In the genomic region with DNA sequence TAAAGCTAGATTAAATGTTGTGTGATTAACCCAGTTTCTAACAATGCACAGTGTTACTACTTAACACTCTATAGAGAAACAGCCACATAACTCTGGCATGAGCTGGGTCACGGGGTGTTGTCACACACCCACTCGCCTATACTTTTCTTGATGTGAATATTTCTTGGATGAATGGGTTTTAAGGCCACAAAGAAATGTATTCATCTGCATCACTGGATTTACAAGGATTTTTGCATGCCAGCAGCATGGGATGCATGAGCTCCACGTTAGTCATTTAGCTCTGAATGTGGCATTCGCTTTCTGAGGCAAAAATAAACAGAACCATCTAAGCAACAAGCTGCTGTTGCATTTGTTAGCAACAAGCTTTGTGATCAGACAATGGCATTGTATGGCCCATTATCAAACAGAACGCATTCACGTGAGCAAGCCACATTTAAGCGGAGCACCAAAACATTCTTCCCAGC, we compare ENCODE assay signal across 8 cellular contexts.
DNase-seq lines count a peak whose midpoint lies in the region; ATAC-seq and TF ChIP-seq lines count a peak whose summit lies in the region.

No MANE protein-coding gene starts in this region.

- DNase-seq in GM04504 (ENCODE audit: low read depth): peak; percentile 93
- peak; percentile 54 for DNase-seq in NCI-H69 (lab: John Stamatoyannopoulos, UW)
- DNase-seq in epidermal melanocyte (ENCODE audit: insufficient read length, low spot score): peak; percentile 70
- peak; percentile 89 for DNase-seq in osteoblast (ENCODE audit: insufficient read length, low spot score, missing footprints)
- no peak for DNase-seq in UCSD-AML1 (lab: John Stamatoyannopoulos, UW; ENCODE audit: unreplicated experiment)
- DNase-seq in stimulated activated CD4-positive, alpha-beta T cell treated with anti-CD3 and anti-CD28 coated beads, Interleukin-2, amount 100 ng/mL, for 24 hours: no peak
- no peak for DNase-seq in NCI-H1694 (lab: John Stamatoyannopoulos, UW)

- peaks cover 26% of the 10 kb centered on the region for H3K4me1 ChIP-seq in osteoblast (ENCODE audit: insufficient read depth, low read length)

- H3K36me3 ChIP-seq in osteoblast (ENCODE audit: insufficient read depth, low read length): peaks cover 20% of the 10 kb centered on the region

- no peak for ATAC-seq in HG02571 (IDR thresholded peaks at IDR 0.05; ENCODE audit: unreplicated experiment)

- H3K4me3 ChIP-seq in osteoblast (ENCODE audit: insufficient read depth, low read length): no peak overlapping the region

- TF ChIP-seq CTCF in osteoblast (IDR thresholded peaks at IDR 0.05; ENCODE audit: extremely low read depth, low read depth, low read length): no peak

- H3K27ac ChIP-seq in osteoblast (ENCODE audit: low read depth, low read length): peak overlapping the region; percentile 99

- no peaks in the 10 kb centered on the region for H4K20me1 ChIP-seq in osteoblast (ENCODE audit: insufficient read depth, low read length)

- no peak overlapping the region for H2AFZ ChIP-seq in osteoblast (ENCODE audit: low read length)

- peaks cover 4% of the 10 kb centered on the region for H3K79me2 ChIP-seq in osteoblast (ENCODE audit: insufficient read depth, low read length)

- H3K9me3 ChIP-seq in osteoblast (ENCODE audit: low read depth, low read length): no peaks in the 10 kb centered on the region

- no peaks in the 10 kb centered on the region for H3K27me3 ChIP-seq in osteoblast (ENCODE audit: insufficient read depth, low read length)

- peak overlapping the region; percentile 55 for H3K4me2 ChIP-seq in osteoblast (ENCODE audit: insufficient read depth, low read length)

Comparison
In these comparisons a context has a peak if more than half of its experiments do, and no peak if none do; other contexts are left out.
1. DNase-seq: peak in GM04504 (single experiment), NCI-H69 (single experiment), epidermal melanocyte (single experiment) and osteoblast (single experiment); none in UCSD-AML1 (single experiment), stimulated activated CD4-positive, alpha-beta T cell treated with anti-CD3 and anti-CD28 coated beads, Interleukin-2, amount 100 ng/mL, for 24 hours (0 of 2) and NCI-H1694 (single experiment).